Comparison of ENCODE assay signal across 1 cellular context in genomic region chr6:3001773-3002293, GRCh38.
TF ChIP-seq lines count a peak whose summit lies in the region.

No MANE protein-coding gene starts in this region.

TF ChIP-seq in liver, 16 proteins besides CTCF, POLR2A, EP300 and RAD21:
- TF ChIP-seq JUND (IDR thresholded peaks at IDR 0.05) (peak in 1 of 2 donors; percentile 29), HNF4A (conservative IDR thresholded peaks at IDR 0.05) (peak in 1 of 2 donors; percentile 6), RXRA (IDR thresholded peaks at IDR 0.05) (peak; percentile 24 to 42), SP1 (IDR thresholded peaks at IDR 0.05) (peak; percentile 26), YY1 (IDR thresholded peaks at IDR 0.05) (no peak), TAF1 (conservative IDR thresholded peaks at IDR 0.05) (no peak), ATF3 (IDR thresholded peaks at IDR 0.05) (no peak), REST (IDR thresholded peaks at IDR 0.05) (no peak), GABPA (IDR thresholded peaks at IDR 0.05 in 1 of 2, conservative IDR thresholded peaks at IDR 0.05 in 1 of 2) (no peak), ZBTB33 (IDR thresholded peaks at IDR 0.05) (no peak), EGR1 (IDR thresholded peaks at IDR 0.05; ENCODE audit: low read depth in 2 of 2) (no peak), FOXA1 (IDR thresholded peaks at IDR 0.05) (no peak), FOXA2 (IDR thresholded peaks at IDR 0.05) (no peak), HNF4G (IDR thresholded peaks at IDR 0.05) (peak; percentile 28), MAX (IDR thresholded peaks at IDR 0.05) (peak; percentile 28), NR2F2 (IDR thresholded peaks at IDR 0.05) (no peak)
TF ChIP-seq in liver: peak in this region for 6.
